Comparison of ENCODE assay signal across 8 cellular contexts in genomic region chr22:41687901-41688364, GRCh38. TPM values are rescaled to one million over a fixed set of nuclear protein-coding genes. Genes with fewer than 3 reads are reported as not detected.
DNase-seq lines count a peak whose midpoint lies in the region; ATAC-seq and TF ChIP-seq lines count a peak whose summit lies in the region.

No MANE protein-coding gene starts in this region.

- TF ChIP-seq POLR2A in HCT116 (IDR thresholded peaks at IDR 0.05; ENCODE audit: borderline replicate concordance, extremely low read depth, insufficient read depth, insufficient read length): no peak
- no peak for TF ChIP-seq POLR2A in thyroid gland (IDR thresholded peaks at IDR 0.05)

- H3K9ac ChIP-seq in HCT116 (ENCODE audit: low read length) (peak overlapping the region; percentile 96), liver (ENCODE audit: low read depth in 1 of 2, low read length in 2 of 2) (peak overlapping the region; percentile 49 to 93)

- under 1% methylated on average over 20 of the region's 20 CpGs for WGBS in liver
- WGBS in thyroid gland, 2 donors: 1% methylated on average over 17 to 19 of the region's 20 CpGs

- RAD21 ChIA-PET in HCT116 (lab: Charles Lee; ENCODE audit: low non-redundant PET in 1 of 2, low total read pairs in 2 of 2, uncharacterized antibody in 2 of 2, unreplicated experiment in 2 of 2): no interaction called here

- BruUV-seq in HCT116 (replicated peaks; lab: Mats Ljungman, UMichigan): TSS peak; percentile 67

- H3K9me3 ChIP-seq in CD4-positive, alpha-beta T cell (ENCODE audit: control insufficient read depth, low read length): no peaks in the 10 kb centered on the region
- H3K9me3 ChIP-seq in HCT116 (ENCODE audit: control insufficient read depth in 1 of 2, insufficient read depth in 1 of 2, low read depth in 1 of 2, low read length in 2 of 2) (no peaks in the 10 kb centered on the region), SJSA1 (replicated peaks) (no peaks in the 10 kb centered on the region), liver (ENCODE audit: control insufficient read depth in 4 of 4, low read length in 3 of 4) (no peaks in the 10 kb centered on the region), thyroid gland (no peaks in the 10 kb centered on the region)

- POLR2A ChIA-PET in CD4-positive, alpha-beta T cell (lab: Charles Lee): interaction anchor here (0.6 to 3.4 kb wide), 30 partner anchors 8 to 927 kb away, joined by 3 to 63 read pairs (median 4); partner anchors contain the start of genes CCDC134, CENPM, DESI1 and MEI1
- POLR2A ChIA-PET in HCT116 (lab: Charles Lee): interaction anchor here (1.2 to 2.8 kb wide), 2 partner anchors 10 to 21 kb away, joined by 9 to 12 read pairs; partner anchors contain the start of gene MEI1

- peaks cover 25% of the 10 kb centered on the region for H3K36me3 Mint-ChIP-seq in CD4-positive, alpha-beta T cell (ENCODE audit: low read depth)
- H3K36me3 Mint-ChIP-seq in dendritic cell treated with granulocyte-macrophage colony-stimulating factor and Interleukin-4, amounts not matched to agents 40 ng/mL and 50 ng/mL, for 4 days (ENCODE audit: low read depth): peaks cover 19% of the 10 kb centered on the region

- no peak for TF ChIP-seq CTCF in CD4-positive, alpha-beta T cell (IDR thresholded peaks at IDR 0.05)
- no peak for TF ChIP-seq CTCF in HCT116 (IDR thresholded peaks at IDR 0.05 in 2 of 3, conservative IDR thresholded peaks at IDR 0.05 in 1 of 3; ENCODE audit: borderline replicate concordance in 1 of 3, insufficient read depth in 1 of 3, low read depth in 2 of 3, low read length in 2 of 3)
- TF ChIP-seq CTCF in liver (IDR thresholded peaks at IDR 0.05; ENCODE audit: low read depth, low read length, missing input control): no peak
- TF ChIP-seq CTCF in thyroid gland (IDR thresholded peaks at IDR 0.05): no peak

- peaks cover 68% of the 10 kb centered on the region for H3K79me2 ChIP-seq in HCT116 (ENCODE audit: insufficient read depth, low read length)

- no peaks in the 10 kb centered on the region for H3K27me3 ChIP-seq in CD4-positive, alpha-beta T cell (ENCODE audit: control insufficient read depth, insufficient read depth, low read length)
- H3K27me3 ChIP-seq in HCT116 (ENCODE audit: insufficient read depth, low read length) (no peaks in the 10 kb centered on the region), SJSA1 (replicated peaks) (no peaks in the 10 kb centered on the region), liver (ENCODE audit: control insufficient read depth in 4 of 4, insufficient read depth in 4 of 4, low read length in 3 of 4) (no peaks in the 10 kb centered on the region), thyroid gland (no peaks in the 10 kb centered on the region)

- intact Hi-C loops in CD4-positive, alpha-beta T cell (cut with DNase I, micrococcal nuclease): loop anchor here (1.0 to 2.0 kb wide), 2 partner anchors 22 to 93 kb away; no protein-coding TSS in a partner anchor
- intact Hi-C loops in HCT116 (cut with micrococcal nuclease) (loop anchor here (2.0 kb wide), 1 partner anchor 21 kb away; no protein-coding TSS in a partner anchor), thyroid gland (cut with DNase I) (no loop called here)
- intact Hi-C loops in dendritic cell treated with granulocyte-macrophage colony-stimulating factor and Interleukin-4, amounts not matched to agents 40 ng/mL and 50 ng/mL, for 4 days (cut with micrococcal nuclease): loop anchor here (2.0 kb wide), 1 partner anchor 21 kb away; no protein-coding TSS in a partner anchor

- H3K4me2 ChIP-seq in HCT116 (ENCODE audit: low read length): peak overlapping the region; percentile 95

- H3K36me3 ChIP-seq in HCT116 (ENCODE audit: control insufficient read depth in 1 of 2, insufficient read depth in 2 of 2, low read length in 2 of 2) (no peaks in the 10 kb centered on the region; a peak in 1 of 4 replicates), SJSA1 (peaks cover 21% of the 10 kb centered on the region), liver (ENCODE audit: control insufficient read depth in 4 of 4, insufficient read depth in 3 of 4, low read depth in 1 of 4, low read length in 3 of 4) (no peaks in the 10 kb centered on the region), thyroid gland (no peaks in the 10 kb centered on the region)

- peak overlapping the region; percentile 96 for H3K4me3 Mint-ChIP-seq in CD4-positive, alpha-beta T cell
- H3K4me3 Mint-ChIP-seq in dendritic cell treated with granulocyte-macrophage colony-stimulating factor and Interleukin-4, amounts not matched to agents 40 ng/mL and 50 ng/mL, for 4 days: peak overlapping the region; percentile 91

- peak overlapping the region; percentile 69 to 90 for H3K4me3 ChIP-seq in HCT116 (replicated peaks in 1 of 2; ENCODE audit: low read depth in 1 of 2, low read length in 2 of 2)
- H3K4me3 ChIP-seq in SJSA1: peak overlapping the region; percentile 62
- peak overlapping the region; percentile 77 to 89 (median 83) for H3K4me3 ChIP-seq in liver (ENCODE audit: low read depth in 1 of 3, low read length in 3 of 3)
- peak overlapping the region; percentile 34 to 83 (median 66) for H3K4me3 ChIP-seq in thyroid gland (replicated peaks in 1 of 3)

- no peak overlapping the region for H2AFZ ChIP-seq in HCT116 (ENCODE audit: low read depth, low read length, poor library complexity, severe bottlenecking)

- CTCF ChIA-PET in CD4-positive, alpha-beta T cell (lab: Charles Lee): interaction anchor here (0.9 to 3.1 kb wide), 3 partner anchors 9 to 21 kb away, joined by 3 to 22 read pairs (median 21); no protein-coding TSS in a partner anchor
- CTCF ChIA-PET in HCT116 (lab: Charles Lee): interaction anchor here (1.7 to 3.4 kb wide), 2 partner anchors 10 to 20 kb away, joined by 6 to 11 read pairs; no protein-coding TSS in a partner anchor

- H3K4me1 ChIP-seq in HCT116 (ENCODE audit: control insufficient read depth in 1 of 2, insufficient read depth in 2 of 2, low read length in 2 of 2): peaks cover 6 to 43% of the 10 kb centered on the region in 2 experiments
- H3K4me1 ChIP-seq in SJSA1 (replicated peaks): peaks cover 38% of the 10 kb centered on the region
- peaks cover 1 to 13% (median 12%) of the 10 kb centered on the region in 4 donors for H3K4me1 ChIP-seq in liver (ENCODE audit: control insufficient read depth in 4 of 4, insufficient read depth in 4 of 4, low read length in 3 of 4)
- H3K4me1 ChIP-seq in thyroid gland: peaks cover 10 to 11% of the 10 kb centered on the region in 2 donors

- no peaks in the 10 kb centered on the region for H3K9me3 Mint-ChIP-seq in CD4-positive, alpha-beta T cell
- H3K9me3 Mint-ChIP-seq in dendritic cell treated with granulocyte-macrophage colony-stimulating factor and Interleukin-4, amounts not matched to agents 40 ng/mL and 50 ng/mL, for 4 days: no peaks in the 10 kb centered on the region

- TF ChIP-seq RAD21 in HCT116 (IDR thresholded peaks at IDR 0.05; ENCODE audit: low read depth) (no peak), liver (IDR thresholded peaks at IDR 0.05) (no peak)

- H3K4me1 Mint-ChIP-seq in CD4-positive, alpha-beta T cell (ENCODE audit: low read depth): peaks cover 45% of the 10 kb centered on the region
- peaks cover 15% of the 10 kb centered on the region for H3K4me1 Mint-ChIP-seq in dendritic cell treated with granulocyte-macrophage colony-stimulating factor and Interleukin-4, amounts not matched to agents 40 ng/mL and 50 ng/mL, for 4 days (ENCODE audit: low read depth)

- H3K27me3 Mint-ChIP-seq in CD4-positive, alpha-beta T cell: no peaks in the 10 kb centered on the region
- H3K27me3 Mint-ChIP-seq in dendritic cell treated with granulocyte-macrophage colony-stimulating factor and Interleukin-4, amounts not matched to agents 40 ng/mL and 50 ng/mL, for 4 days: no peaks in the 10 kb centered on the region

- H3K27ac Mint-ChIP-seq in CD4-positive, alpha-beta T cell: peak overlapping the region; percentile 99
- H3K27ac Mint-ChIP-seq in dendritic cell treated with granulocyte-macrophage colony-stimulating factor and Interleukin-4, amounts not matched to agents 40 ng/mL and 50 ng/mL, for 4 days: peak overlapping the region; percentile 98

- DNase-seq in CD4-positive, alpha-beta T cell: no peak
- DNase-seq in HCT116 (ENCODE audit: low read depth, low spot score): no peak
- peak in 1 of 2 experiments; percentile 37 for DNase-seq in SJSA1 (ENCODE audit: low read depth in 1 of 2, low spot score in 2 of 2)
- peak; percentile 30 to 34 for DNase-seq in thyroid gland

- ATAC-seq in CD4-positive, alpha-beta T cell (ENCODE audit: poor library complexity): peak; percentile 6
- ATAC-seq in HCT116 (peak; percentile 13; the same call in 1 of the 2 replicates), GM21528 (IDR thresholded peaks at IDR 0.05; ENCODE audit: low FRiP score, unreplicated experiment) (no peak), HG03378 (IDR thresholded peaks at IDR 0.05; ENCODE audit: unreplicated experiment) (no peak)

- H3K9me2 ChIP-seq in HCT116 (ENCODE audit: insufficient read depth): no peaks in the 10 kb centered on the region

- H4K20me1 ChIP-seq in HCT116 (ENCODE audit: insufficient read depth): peaks cover 13% of the 10 kb centered on the region; the same call in 1 of the 2 replicates

- H3K27ac ChIP-seq in CD4-positive, alpha-beta T cell (ENCODE audit: low read depth, low read length): peak overlapping the region; percentile 95
- H3K27ac ChIP-seq in HCT116 (ENCODE audit: low read depth, low read length) (peak overlapping the region; percentile 96), SJSA1 (peak overlapping the region; percentile 84), liver (ENCODE audit: low read depth in 1 of 2, low read length in 2 of 2) (peak overlapping the region; percentile 92 to 95), thyroid gland (peak overlapping the region; percentile 94 to 99 (median 96))

TF ChIP-seq in HCT116, 20 proteins besides CTCF, POLR2A, EP300 and RAD21 (continues in another document):
- TF ChIP-seq EGR1 (IDR thresholded peaks at IDR 0.05; ENCODE audit: low read depth) (no peak), ZNF274 (IDR thresholded peaks at IDR 0.05; ENCODE audit: low read depth, low read length) (no peak)

TF ChIP-seq in liver, 16 proteins besides CTCF, POLR2A, EP300 and RAD21 (continues in another document):
- TF ChIP-seq FOXA1 (IDR thresholded peaks at IDR 0.05) (no peak), YY1 (IDR thresholded peaks at IDR 0.05) (no peak), HNF4A (conservative IDR thresholded peaks at IDR 0.05) (no peak), RXRA (IDR thresholded peaks at IDR 0.05) (no peak), GABPA (IDR thresholded peaks at IDR 0.05 in 1 of 2, conservative IDR thresholded peaks at IDR 0.05 in 1 of 2) (no peak)

RNA-seq across cellular contexts. Expression of gene SNU13, which starts 0.7 kb away (rescaled TPM):
- 100 to 1,000 TPM; 134 to 140 TPM for total RNA-seq in CD4-positive, alpha-beta T cell
- total RNA-seq in HCT116 (2021; ENCODE audit: unreplicated experiment) (283 TPM), liver (10 to 100 TPM; 22.3 to 35.3 TPM), thyroid gland (100 to 1,000 TPM; 127 to 194 (median 176) TPM)
- polyA plus RNA-seq in HCT116 (2012): 261 and 269 TPM in 2 replicates
- total RNA-seq in SJSA1 (2014; rRNA removed; shearing (Covaris generic)): 109 and 179 TPM in 2 replicates
- 100 to 1,000 TPM in 1 of 2 donors, 10 to 100 TPM in 1; 52.6 to 104 TPM for polyA plus RNA-seq in liver

RNA-seq across cellular contexts. Expression of gene MEI1, which starts 11.4 kb away (rescaled TPM):
- total RNA-seq in CD4-positive, alpha-beta T cell: 10 to 100 TPM; 64.4 to 81.0 TPM
- 0.64 TPM for total RNA-seq in HCT116 (2021; ENCODE audit: unreplicated experiment)
- 0.54 and 1.2 TPM in 2 replicates for polyA plus RNA-seq in HCT116 (2012)
- total RNA-seq in SJSA1 (2014; rRNA removed; shearing (Covaris generic)): 0.08 TPM in 1 of 2 replicates, not detected in the other
- total RNA-seq in liver: 1 to 10 TPM in 1 of 2 donors, under 1 TPM in 1; 0.33 to 1.0 TPM
- 1 to 10 TPM in 1 of 2 donors, under 1 TPM in 1; 0.43 to 1.3 TPM for polyA plus RNA-seq in liver
- total RNA-seq in thyroid gland: 1 to 10 TPM in 2 of 4 donors, under 1 TPM in 2; 0.25 to 5.2 (median 1.4) TPM

Comparison
In these comparisons a context has a peak if more than half of its experiments do, and no peak if none do; other contexts are left out.
1. ATAC-seq: peak in CD4-positive, alpha-beta T cell (single experiment) and HCT116 (single experiment); none in GM21528 (single experiment) and HG03378 (single experiment).
2. DNase-seq: peak in thyroid gland (2 of 2); none in CD4-positive, alpha-beta T cell (0 of 10) and HCT116 (single experiment).
3. RNA of gene MEI1, which starts 11.4 kb away (total RNA-seq): 64.4 to 81.0 TPM in CD4-positive, alpha-beta T cell; 0.25 to 5.2 TPM in thyroid gland, 0.33 to 1.0 TPM in liver, 0.64 TPM in HCT116 (single experiment) and 0.08 TPM in SJSA1; every median in the first group is over 10 times any median in the second.
4. Peak in every context shown above with its lines, with median percentiles within 50 percentile points of each other: H3K27ac ChIP-seq and H3K4me3 ChIP-seq.